8 cellular contexts compared by ENCODE assay signal in genomic region chr11:60700689-60701508, GRCh38. TPM values are rescaled to one million over a fixed set of nuclear protein-coding genes. Genes with fewer than 3 reads are reported as not detected.
A peak's percentile ranks its signal among the peaks of the same experiment; 100 is the strongest.
DNase-seq lines count a peak whose midpoint lies in the region; ATAC-seq and TF ChIP-seq lines count a peak whose summit lies in the region.

No MANE protein-coding gene starts in this region.

- no peak for ATAC-seq in GM19395 (IDR thresholded peaks at IDR 0.05; ENCODE audit: unreplicated experiment)
- no peak for ATAC-seq in GM21529 (IDR thresholded peaks at IDR 0.05; ENCODE audit: unreplicated experiment)
- ATAC-seq in HG03108 (IDR thresholded peaks at IDR 0.05; ENCODE audit: unreplicated experiment), result no peak

- in situ Hi-C loops in GM13977 (cut with MboI; ENCODE audit: low pct_unique_long_range_greater_than_20kb, low sequenced_read_pairs, unreplicated experiment), result no loop called here

- TF ChIP-seq CTCF in GM13977 (IDR thresholded peaks at IDR 0.05; ENCODE audit: extremely low read depth, insufficient read depth, missing control alignments) (peak; percentile 56), MCF 10A (IDR thresholded peaks at IDR 0.05; ENCODE audit: unreplicated experiment) (peak; percentile 22), nephron progenitor cell (IDR thresholded peaks at IDR 0.05) (peak; percentile 53)

- BruUV-seq in MCF 10A (replicated peaks; lab: Mats Ljungman, UMichigan), result no TSS peak

- H3K9me3 Mint-ChIP-seq in MCF 10A (ENCODE audit: unreplicated experiment), result no peaks in the 10 kb centered on the region
- no peaks in the 10 kb centered on the region for H3K9me3 Mint-ChIP-seq in nephron progenitor cell

- no peak overlapping the region for H3K4me3 Mint-ChIP-seq in MCF 10A (ENCODE audit: unreplicated experiment)
- no peak overlapping the region for H3K4me3 Mint-ChIP-seq in nephron progenitor cell

- DNase-seq in GM13977 (ENCODE audit: low spot score), result peak; percentile 49
- DNase-seq in NCI-H146 (lab: John Stamatoyannopoulos, UW), result peak; percentile 88
- peak; percentile 29 for DNase-seq in MCF 10A (ENCODE audit: unreplicated experiment)
- peak; percentile 34 for DNase-seq in nephron progenitor cell
- no peak for DNase-seq in activated naive CD4-positive, alpha-beta T cell treated with Interleukin-2 at 50 U/mL for 16 hours

- H3K36me3 Mint-ChIP-seq in MCF 10A (ENCODE audit: insufficient read depth, unreplicated experiment) (no peaks in the 10 kb centered on the region), nephron progenitor cell (ENCODE audit: low read depth) (no peaks in the 10 kb centered on the region)

- POLR2A ChIA-PET in MCF 10A (lab: Yijun Ruan, JAX), result no interaction called here

- no peaks in the 10 kb centered on the region for H3K4me1 Mint-ChIP-seq in MCF 10A (ENCODE audit: insufficient read depth, unreplicated experiment)
- H3K4me1 Mint-ChIP-seq in nephron progenitor cell, result peaks cover 8% of the 10 kb centered on the region

- intact Hi-C loops in MCF 10A (cut with micrococcal nuclease), result no loop called here

- H3K27me3 Mint-ChIP-seq in MCF 10A (ENCODE audit: insufficient read depth, unreplicated experiment) (peaks cover 22% of the 10 kb centered on the region), nephron progenitor cell (ENCODE audit: low read depth, poor library complexity) (peaks cover 19% of the 10 kb centered on the region)

- H3K27ac Mint-ChIP-seq in MCF 10A (ENCODE audit: low read depth, unreplicated experiment), result no peak overlapping the region
- no peak overlapping the region for H3K27ac Mint-ChIP-seq in nephron progenitor cell

- CTCF ChIA-PET in MCF 10A (lab: Yijun Ruan, JAX), result interaction anchor here (0.8 to 1.5 kb wide), 3 partner anchors 9 to 71 kb away, joined by 3 to 4 read pairs (median 3); no protein-coding TSS in a partner anchor

RNA-seq across cellular contexts. Expression of gene MS4A8, which starts 1.5 kb away (rescaled TPM):
- not detected in 2 replicates for total RNA-seq in MCF 10A (2022)

RNA-seq across cellular contexts. Expression of gene MS4A18, which starts 23.6 kb away (rescaled TPM):
- not detected in 2 replicates for total RNA-seq in MCF 10A (2022)

RNA-seq across cellular contexts. Expression of gene MS4A15, which starts 55.8 kb away (rescaled TPM):
- not detected in 2 replicates for total RNA-seq in MCF 10A (2022)
